In genomic region chr13:90999401-90999800, GRCh38 we compare ENCODE assay signal across 16 cellular contexts.
DNase-seq lines count a peak whose midpoint lies in the region; ATAC-seq, FAIRE-seq and TF ChIP-seq lines count a peak whose summit lies in the region.
"Had no signal": no experiment of that assay in that cellular context is flagged by ENCODE, and none has a peak within 500 bp of the region (broad histone marks: within the 10 kb centered on the region; RNA-seq: fewer than 3 reads in every experiment).

No MANE protein-coding gene starts in this region.

- no peak for FAIRE-seq in RCC 7860 (lab: Jason Lieb, UNC)
- FAIRE-seq: GM12878 had no signal

- no peaks in the 10 kb centered on the region for H3K79me2 ChIP-seq in SK-N-SH (ENCODE audit: insufficient read depth)

- DNase-seq in NCI-H1105 treated with DMSO at 0.1 percent for 48 hours (lab: John Stamatoyannopoulos, UW) (peak; percentile 7), NCI-H1105 (lab: John Stamatoyannopoulos, UW) (no peak), SK-N-SH (no peak), NCI-H2227 treated with DMSO at 0.1 percent for 48 hours (lab: John Stamatoyannopoulos, UW) (peak; percentile 72), left lung (no peak), RCC 7860 (ENCODE audit: low spot score) (no peak), HuH-7 (ENCODE audit: low spot score) (no peak)
- DNase-seq: 8988T; CD4-positive, alpha-beta memory T cell; DMS153; DND-41; EL had no signal

- no peak overlapping the region for H3K9ac ChIP-seq in SK-N-SH
- H3K9ac ChIP-seq: BLaER1 had no signal

- no peaks in the 10 kb centered on the region for H3F3A ChIP-seq in SK-N-SH (replicated peaks; ENCODE audit: insufficient read depth)

- no peak overlapping the region for H2AFZ ChIP-seq in SK-N-SH (ENCODE audit: low read depth)

- H3K9me3 ChIP-seq in SK-N-SH = no peaks in the 10 kb centered on the region
- no peaks in the 10 kb centered on the region for H3K9me3 ChIP-seq in left lung
- H3K9me3 ChIP-seq: BLaER1, HAP-1 had no signal

- H3K36me3 ChIP-seq in SK-N-SH (replicated peaks in 1 of 2; ENCODE audit: control insufficient read depth in 1 of 2, insufficient read depth in 2 of 2, low read length in 1 of 2) (no peaks in the 10 kb centered on the region), left lung (no peaks in the 10 kb centered on the region)
- H3K36me3 ChIP-seq: BLaER1, HAP-1 had no signal

- H3K4me3 ChIP-seq in SK-N-SH (ENCODE audit: low read depth in 2 of 2, low read length in 1 of 2) = no peak overlapping the region
- H3K4me3 ChIP-seq in left lung = no peak overlapping the region
- H3K4me3 ChIP-seq: BLaER1, GM12878, HAP-1 had no signal

- peak; percentile 62; the same call in 2 of the 3 replicates for ATAC-seq in SK-N-SH treated with all-trans-retinoic acid at 6 μM for 48 hours
- peak; percentile 87 for ATAC-seq in left lung
- ATAC-seq: GM12878 had no signal

- TF ChIP-seq CTCF in SK-N-SH (IDR thresholded peaks at IDR 0.05) (no peak), left lung (IDR thresholded peaks at IDR 0.05) (no peak)

- POLR2A ChIA-PET in SK-N-SH (lab: Yijun Ruan, JAX) = no interaction called here

- H4K20me1 ChIP-seq in SK-N-SH (ENCODE audit: insufficient read depth) = no peaks in the 10 kb centered on the region
- H4K20me1 ChIP-seq: BLaER1 had no signal

- H3K27me3 ChIP-seq in SK-N-SH (ENCODE audit: insufficient read depth) (no peaks in the 10 kb centered on the region), left lung (no peaks in the 10 kb centered on the region)
- H3K27me3 ChIP-seq: BLaER1 had no signal

- H3K4me2 ChIP-seq in SK-N-SH = no peak overlapping the region
- H3K4me2 ChIP-seq: BLaER1 had no signal

- no peaks in the 10 kb centered on the region for H3K4me1 ChIP-seq in SK-N-SH (ENCODE audit: control insufficient read depth in 1 of 2, insufficient read depth in 2 of 2, low read depth in 1 of 2, low read length in 1 of 2)
- H3K4me1 ChIP-seq in left lung = no peaks in the 10 kb centered on the region
- H3K4me1 ChIP-seq: BLaER1, HAP-1 had no signal

- H3K9me2 ChIP-seq in SK-N-SH = no peaks in the 10 kb centered on the region

- TF ChIP-seq RAD21 in SK-N-SH (IDR thresholded peaks at IDR 0.05; ENCODE audit: low read length) = no peak

- no peak for TF ChIP-seq EP300 in SK-N-SH (IDR thresholded peaks at IDR 0.05; ENCODE audit: borderline replicate concordance in 1 of 2, low read depth in 1 of 2, low read length in 1 of 2)

- CTCF ChIA-PET in SK-N-SH (lab: Yijun Ruan, JAX) = no interaction called here

- intact Hi-C loops in left lung (cut with DNase I) = no loop called here

- H3K27ac ChIP-seq in SK-N-SH (ENCODE audit: low read depth in 2 of 2, low read length in 1 of 2) (no peak overlapping the region), left lung (no peak overlapping the region)
- H3K27ac ChIP-seq: BLaER1 had no signal

TF ChIP-seq in SK-N-SH treated with all-trans-retinoic acid at 6 μM for 48 hours, 23 proteins besides CTCF, POLR2A, EP300 and RAD21:
- TF ChIP-seq ARNTL (CRISPR knock-in tag; IDR thresholded peaks at IDR 0.05; ENCODE audit: borderline replicate concordance, low read depth) (no peak), ESRRG (CRISPR knock-in tag; IDR thresholded peaks at IDR 0.05) (no peak), ISL1 (CRISPR knock-in tag; IDR thresholded peaks at IDR 0.05) (peak; percentile 83), ZC3H10 (CRISPR knock-in tag; IDR thresholded peaks at IDR 0.05) (peak; percentile 92), ZNF8 (CRISPR knock-in tag; IDR thresholded peaks at IDR 0.05) (no peak), SNAI2 (CRISPR knock-in tag; IDR thresholded peaks at IDR 0.05) (no peak), TSHZ2 (CRISPR knock-in tag; IDR thresholded peaks at IDR 0.05) (no peak), CSDC2 (CRISPR knock-in tag; IDR thresholded peaks at IDR 0.05) (no peak)

TF ChIP-seq in SK-N-SH, 30 proteins besides CTCF, POLR2A, EP300 and RAD21:
- TF ChIP-seq JUND (IDR thresholded peaks at IDR 0.05) (no peak), GATA2 (CRISPR knock-in tag; IDR thresholded peaks at IDR 0.05) (no peak), NRF1 (IDR thresholded peaks at IDR 0.05; ENCODE audit: low read depth, low read length) (no peak), FOXM1 (IDR thresholded peaks at IDR 0.05; ENCODE audit: low read depth) (no peak), MEF2A (IDR thresholded peaks at IDR 0.05; ENCODE audit: borderline replicate concordance, low read depth) (no peak), TAF1 (IDR thresholded peaks at IDR 0.05; ENCODE audit: borderline replicate concordance, low read depth, low read length) (no peak), TCF12 (IDR thresholded peaks at IDR 0.05) (no peak), ZBTB33 (IDR thresholded peaks at IDR 0.05; ENCODE audit: borderline replicate concordance, low read depth) (no peak), EZH2phosphoT487 (IDR thresholded peaks at IDR 0.05; ENCODE audit: borderline replicate concordance, low read depth) (no peak), ELF1 (IDR thresholded peaks at IDR 0.05) (no peak), FOSL2 (IDR thresholded peaks at IDR 0.05; ENCODE audit: borderline replicate concordance, low read depth) (no peak), CHD2 (IDR thresholded peaks at IDR 0.05; ENCODE audit: low read length, partially characterized antibody) (no peak), TEAD4 (IDR thresholded peaks at IDR 0.05; ENCODE audit: borderline replicate concordance, insufficient read depth) (no peak), IRF3 (IDR thresholded peaks at IDR 0.05; ENCODE audit: low read depth, low read length) (no peak), RXRA (IDR thresholded peaks at IDR 0.05; ENCODE audit: borderline replicate concordance, low read depth) (no peak), FOXJ3 (CRISPR knock-in tag; IDR thresholded peaks at IDR 0.05) (no peak), NFIC (IDR thresholded peaks at IDR 0.05; ENCODE audit: borderline replicate concordance) (no peak), REST (IDR thresholded peaks at IDR 0.05; ENCODE audit: low read depth, low read length) (no peak)

Comparison
In these comparisons a context has a peak if more than half of its experiments do, and no peak if none do; other contexts are left out.
1. DNase-seq: peak in NCI-H1105 treated with DMSO at 0.1 percent for 48 hours (single experiment) and NCI-H2227 treated with DMSO at 0.1 percent for 48 hours (single experiment); none in NCI-H1105 (single experiment), SK-N-SH (single experiment), left lung (0 of 2), RCC 7860 (single experiment) and HuH-7 (single experiment).